15 cellular contexts compared by ENCODE assay signal in the genomic region with DNA sequence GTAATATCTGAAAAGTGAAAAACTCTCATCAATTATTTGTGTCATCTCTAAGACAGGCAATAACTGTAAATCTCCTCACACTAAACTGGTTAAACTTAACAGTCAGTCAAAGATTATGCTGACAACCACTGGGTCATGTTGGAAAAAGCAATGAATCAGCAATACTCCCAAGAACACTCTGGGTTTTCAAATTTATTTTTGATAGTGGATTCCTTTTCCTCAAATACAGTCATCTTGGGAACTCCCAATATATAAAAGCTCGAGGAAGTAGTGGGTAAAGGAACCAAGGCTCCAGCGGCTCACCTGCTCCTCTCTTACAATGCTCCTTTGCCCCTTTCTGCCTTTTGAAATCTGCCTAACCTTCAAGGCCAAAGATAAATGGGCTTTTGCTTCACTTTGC.
A peak's percentile ranks its signal among the peaks of the same experiment; 100 is the strongest.
DNase-seq lines count a peak whose midpoint lies in the region; TF ChIP-seq lines count a peak whose summit lies in the region.
"Had no signal": no experiment of that assay in that cellular context is flagged by ENCODE, and none has a peak within 500 bp of the region (broad histone marks: within the 10 kb centered on the region; RNA-seq: fewer than 3 reads in every experiment).

No MANE protein-coding gene starts in this region.

- peaks cover 2% of the 10 kb centered on the region for H3K79me1 ChIP-seq in mesenchymal stem cell (replicated peaks; ENCODE audit: low read length, poor library complexity, severe bottlenecking)

- BruUV-seq in A673 (replicated peaks; lab: Mats Ljungman, UMichigan): TSS peak; percentile 91

- peak overlapping the region in 1 of 2 experiments; percentile 29 for H2BK12ac ChIP-seq in mesenchymal stem cell (ENCODE audit: low read length in 2 of 2)

- H3K27me3 ChIP-seq in A673 (replicated peaks; ENCODE audit: insufficient read depth, low read depth, low read length, poor library complexity): no peaks in the 10 kb centered on the region
- H3K27me3 ChIP-seq in mesenchymal stem cell (ENCODE audit: control insufficient read depth in 1 of 2, insufficient read depth in 1 of 2, low read length in 2 of 2): no peaks in the 10 kb centered on the region
- H3K27me3 ChIP-seq: ovary had no signal

- POLR2A ChIA-PET in A673 (lab: Charles Lee; ENCODE audit: low non-redundant PET): no interaction called here

- H3K9me3 Mint-ChIP-seq in chondrocyte (ENCODE audit: low read depth): no peaks in the 10 kb centered on the region

- intact Hi-C loops in A673 (cut with micrococcal nuclease; ENCODE audit: unreplicated experiment): no loop called here

- CTCF ChIA-PET in A673 (lab: Charles Lee): interaction anchor here (0.7 kb wide), 1 partner anchor 711 kb away, joined by 3 read pairs; no protein-coding TSS in a partner anchor

- TF ChIP-seq CTCF in A673 (conservative IDR thresholded peaks at IDR 0.05; ENCODE audit: low read depth, low read length) (no peak), chondrocyte (IDR thresholded peaks at IDR 0.05) (no peak)

- H3K4me2 ChIP-seq in mesenchymal stem cell (ENCODE audit: low read length, poor library complexity, severe bottlenecking): no peak overlapping the region

- peak overlapping the region; percentile 83 for H2AK5ac ChIP-seq in mesenchymal stem cell (ENCODE audit: low read length, severe bottlenecking)

- H3K4ac ChIP-seq in mesenchymal stem cell (ENCODE audit: low read depth in 1 of 2, low read length in 2 of 2): no peak overlapping the region

- H3K36me3 ChIP-seq in A673 (ENCODE audit: insufficient read depth, low read length, poor library complexity, severe bottlenecking) (no peaks in the 10 kb centered on the region), mesenchymal stem cell (ENCODE audit: control insufficient read depth in 1 of 2, insufficient read depth in 2 of 2, low read depth in 1 of 2, low read length in 2 of 2) (no peaks in the 10 kb centered on the region)
- H3K36me3 ChIP-seq: HAP-1, ovary had no signal

- H4K91ac ChIP-seq in mesenchymal stem cell (ENCODE audit: low read length): no peak overlapping the region

- H3K9ac ChIP-seq in mesenchymal stem cell (ENCODE audit: low read length): peak overlapping the region; percentile 63

- H3K4me1 Mint-ChIP-seq in chondrocyte (ENCODE audit: low read depth): peaks cover 68% of the 10 kb centered on the region

- no peaks in the 10 kb centered on the region for H3K36me3 Mint-ChIP-seq in chondrocyte (ENCODE audit: low read depth)
- H3K36me3 Mint-ChIP-seq: activated naive CD8-positive, alpha-beta T cell had no signal

- 76% methylated on average over 2 of the region's 2 CpGs for WGBS in mesenchymal stem cell

- peak; percentile 24 for DNase-seq in A673 (ENCODE audit: low spot score)
- DNase-seq in LHCN-M2 (ENCODE audit: low read depth): peak; percentile 38
- no peak for DNase-seq in chondrocyte (ENCODE audit: low spot score)
- peak; percentile 41 for DNase-seq in mesenchymal stem cell
- DNase-seq in NCI-H524 treated with DMSO at 0.1 percent for 48 hours (lab: John Stamatoyannopoulos, UW): no peak
- DNase-seq in GM19240 (ENCODE audit: insufficient read length, low spot score): no peak
- DNase-seq in OCI-M1 (lab: John Stamatoyannopoulos, UW): no peak
- DNase-seq in NCI-H2196 (lab: John Stamatoyannopoulos, UW; ENCODE audit: unreplicated experiment): no peak
- DNase-seq: DMS79 treated with DMSO at 0.1 percent for 48 hours, NCI-H1092 treated with DMSO at 0.1 percent for 48 hours, NCI-H524, ovary, SIG-M5 had no signal

- peak overlapping the region; percentile 28 for H3K4me3 Mint-ChIP-seq in chondrocyte (ENCODE audit: unreplicated experiment)
- H3K4me3 Mint-ChIP-seq: activated naive CD8-positive, alpha-beta T cell had no signal

- no peak overlapping the region for H3K4me3 ChIP-seq in A673 (ENCODE audit: low read depth, low read length, poor library complexity, severe bottlenecking)
- H3K4me3 ChIP-seq in mesenchymal stem cell (ENCODE audit: insufficient read depth in 1 of 2, low read depth in 1 of 2, low read length in 2 of 2): no peak overlapping the region
- H3K4me3 ChIP-seq: HAP-1, ovary had no signal

- peak overlapping the region; percentile 95 for H3K27ac Mint-ChIP-seq in chondrocyte (ENCODE audit: unreplicated experiment)
- H3K27ac Mint-ChIP-seq: activated naive CD8-positive, alpha-beta T cell had no signal

- H2AFZ ChIP-seq in mesenchymal stem cell (ENCODE audit: low read depth, low read length): no peak overlapping the region

- H3K23ac ChIP-seq in mesenchymal stem cell (ENCODE audit: low read length in 2 of 2): no peak overlapping the region

- H4K8ac ChIP-seq in mesenchymal stem cell (ENCODE audit: low read length): no peak overlapping the region

- no peak overlapping the region for H2BK120ac ChIP-seq in mesenchymal stem cell (ENCODE audit: low read depth, low read length)

- H3K4me1 ChIP-seq in A673 (ENCODE audit: insufficient read depth, low read length, poor library complexity, severe bottlenecking) (peaks cover 40% of the 10 kb centered on the region), mesenchymal stem cell (ENCODE audit: control insufficient read depth, insufficient read depth, low read depth, low read length) (peaks cover 9% of the 10 kb centered on the region)

- H2BK15ac ChIP-seq in mesenchymal stem cell (ENCODE audit: low read depth, poor library complexity, severe bottlenecking): no peak overlapping the region

- H3K9me3 ChIP-seq in A673 (ENCODE audit: low read depth, low read length, poor library complexity, severe bottlenecking) (no peaks in the 10 kb centered on the region), mesenchymal stem cell (ENCODE audit: control insufficient read depth, low read length) (no peaks in the 10 kb centered on the region)
- H3K9me3 ChIP-seq: HAP-1, ovary had no signal

- peak overlapping the region; percentile 87 for H2BK5ac ChIP-seq in mesenchymal stem cell (ENCODE audit: low read depth, low read length, poor library complexity, severe bottlenecking)

- no peak overlapping the region for H3K18ac ChIP-seq in mesenchymal stem cell (ENCODE audit: low read depth in 1 of 2, low read length in 2 of 2)

- H3K27ac ChIP-seq in A673 (ENCODE audit: low read depth, low read length, poor library complexity, severe bottlenecking) (peak overlapping the region; percentile 88), mesenchymal stem cell (ENCODE audit: low read length, poor library complexity, severe bottlenecking) (peak overlapping the region; percentile 94)
- H3K27ac ChIP-seq: ovary had no signal

- H3K14ac ChIP-seq in mesenchymal stem cell (ENCODE audit: low read length in 2 of 2): no peak overlapping the region

- H3K27me3 Mint-ChIP-seq in chondrocyte (ENCODE audit: low read depth): no peaks in the 10 kb centered on the region

Comparison
In these comparisons a context has a peak if more than half of its experiments do, and no peak if none do; other contexts are left out.
1. DNase-seq: peak in A673 (single experiment), LHCN-M2 (single experiment) and mesenchymal stem cell (single experiment); none in chondrocyte (single experiment), NCI-H524 treated with DMSO at 0.1 percent for 48 hours (single experiment), GM19240 (single experiment), OCI-M1 (single experiment) and NCI-H2196 (single experiment).